ENCODE assay signal across 10 cellular contexts in the genomic region with DNA sequence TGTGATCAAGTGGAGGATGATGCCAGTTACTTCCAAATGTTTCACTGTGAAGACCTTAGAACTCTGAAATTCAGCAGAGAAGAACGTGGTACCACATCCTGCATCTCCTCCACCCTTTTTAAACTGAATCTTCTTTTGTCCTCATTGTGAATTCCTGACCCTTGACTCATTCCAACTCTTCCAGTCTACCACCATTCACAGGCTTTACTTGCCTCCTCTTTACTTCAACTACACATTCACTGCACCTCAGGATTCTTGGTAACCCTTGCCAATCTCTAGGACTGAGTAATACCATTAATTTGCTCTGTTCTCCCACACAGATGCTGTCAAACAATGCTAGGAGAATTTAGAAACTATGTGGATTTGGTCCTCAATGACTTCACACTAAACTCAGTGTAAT. TPM values are rescaled to one million over a fixed set of nuclear protein-coding genes. Genes with fewer than 3 reads are reported as not detected.
DNase-seq lines count a peak whose midpoint lies in the region; ATAC-seq, FAIRE-seq and TF ChIP-seq lines count a peak whose summit lies in the region.
"Had no signal": no experiment of that assay in that cellular context is flagged by ENCODE, and none has a peak within 500 bp of the region (broad histone marks: within the 10 kb centered on the region; RNA-seq: fewer than 3 reads in every experiment).

No MANE protein-coding gene starts in this region.

- peak; percentile 99 for FAIRE-seq in astrocyte (lab: Jason Lieb, UNC)
- FAIRE-seq: K562 had no signal

- TF ChIP-seq CTCF in AG09319 (IDR thresholded peaks at IDR 0.05; ENCODE audit: low read depth, low read length) (no peak), astrocyte (IDR thresholded peaks at IDR 0.05; ENCODE audit: insufficient read depth, low read depth, low read length) (no peak), vagina (IDR thresholded peaks at IDR 0.05) (no peak)

- no peak overlapping the region for H3K4me3 ChIP-seq in astrocyte (ENCODE audit: insufficient read depth, low read depth, low read length)
- H3K4me3 ChIP-seq in vagina, result no peak overlapping the region
- H3K4me3 ChIP-seq: K562 had no signal

- no peak for ATAC-seq in activated CD4-positive, CD25-positive, alpha-beta regulatory T cell treated with anti-CD3 and anti-CD28 coated beads, Interleukin-2, amount 50 U/mL, for 24 hours
- ATAC-seq: K562 had no signal

- H3K9me3 Mint-ChIP-seq in astrocyte (ENCODE audit: unreplicated experiment), result no peaks in the 10 kb centered on the region
- H3K9me3 Mint-ChIP-seq: activated CD4-positive, alpha-beta T cell treated with anti-CD3 and anti-CD28 coated beads, Interleukin-2, amount 10 ng/mL, durations not matched to agents 7 days and 5 days had no signal

- H3K9ac ChIP-seq in astrocyte (ENCODE audit: low read length), result no peak overlapping the region

- peak overlapping the region; percentile 5 for H3K4me3 Mint-ChIP-seq in astrocyte (ENCODE audit: unreplicated experiment)
- H3K4me3 Mint-ChIP-seq: activated CD4-positive, alpha-beta T cell treated with anti-CD3 and anti-CD28 coated beads, Interleukin-2, amount 10 ng/mL, durations not matched to agents 7 days and 5 days had no signal

- H3K27me3 Mint-ChIP-seq in astrocyte (ENCODE audit: low read depth, unreplicated experiment), result no peaks in the 10 kb centered on the region
- H3K27me3 Mint-ChIP-seq: activated CD4-positive, alpha-beta T cell treated with anti-CD3 and anti-CD28 coated beads, Interleukin-2, amount 10 ng/mL, durations not matched to agents 7 days and 5 days had no signal

- no peak overlapping the region for H2AFZ ChIP-seq in astrocyte (ENCODE audit: low read depth, low read length)

- DNase-seq in AG09319 (ENCODE audit: extremely low read depth, low read depth) (peak; percentile 54), HS-27A (ENCODE audit: low read depth) (peak; percentile 97), astrocyte (ENCODE audit: low read depth) (peak; percentile 100), iris pigment epithelial cell (ENCODE audit: low read depth) (peak; percentile 89), NOMO-1 treated with DMSO at 0.1 percent for 48 hours (lab: John Stamatoyannopoulos, UW; ENCODE audit: unreplicated experiment) (no peak), vagina (ENCODE audit: extremely low spot score in 2 of 2) (no peak), cerebellar cortex (ENCODE audit: low spot score) (no peak)
- DNase-seq: activated CD4-positive, alpha-beta T cell treated with anti-CD3 and anti-CD28 coated beads, Interleukin-2, amount 10 ng/mL, durations not matched to agents 7 days and 5 days had no signal

- peaks cover 92% of the 10 kb centered on the region for H3K79me2 ChIP-seq in astrocyte (ENCODE audit: insufficient read depth, low read length)

- H3K36me3 ChIP-seq in astrocyte (ENCODE audit: insufficient read depth, low read length), result no peaks in the 10 kb centered on the region
- no peaks in the 10 kb centered on the region for H3K36me3 ChIP-seq in vagina

- H4K20me1 ChIP-seq in astrocyte (ENCODE audit: insufficient read depth, low read length), result peaks cover 76% of the 10 kb centered on the region

- H3K27me3 ChIP-seq in astrocyte (ENCODE audit: insufficient read depth, low read length), result no peaks in the 10 kb centered on the region
- no peaks in the 10 kb centered on the region for H3K27me3 ChIP-seq in vagina

- H3K9me3 ChIP-seq in astrocyte (ENCODE audit: insufficient read depth, low read depth, low read length), result no peaks in the 10 kb centered on the region
- H3K9me3 ChIP-seq in vagina, result no peaks in the 10 kb centered on the region

- peak overlapping the region; percentile 35 for H3K27ac Mint-ChIP-seq in astrocyte (ENCODE audit: unreplicated experiment)
- H3K27ac Mint-ChIP-seq: activated CD4-positive, alpha-beta T cell treated with anti-CD3 and anti-CD28 coated beads, Interleukin-2, amount 10 ng/mL, durations not matched to agents 7 days and 5 days had no signal

- peaks cover 48% of the 10 kb centered on the region for H3K4me1 Mint-ChIP-seq in astrocyte (ENCODE audit: low read depth, unreplicated experiment)

- TF ChIP-seq POLR2A in vagina (IDR thresholded peaks at IDR 0.05), result no peak

- intact Hi-C loops in vagina (cut with DNase I), result no loop called here

- peak overlapping the region; percentile 44 for H3K27ac ChIP-seq in astrocyte (ENCODE audit: low read depth, low read length)
- no peak overlapping the region for H3K27ac ChIP-seq in vagina

- peak overlapping the region; percentile 34 for H3K4me2 ChIP-seq in astrocyte (ENCODE audit: low read length)

- H3K4me1 ChIP-seq in astrocyte (ENCODE audit: insufficient read depth, low read length) (peaks cover 12% of the 10 kb centered on the region), vagina (peaks cover 44% of the 10 kb centered on the region)

- H3K36me3 Mint-ChIP-seq in astrocyte (ENCODE audit: low read depth, unreplicated experiment), result no peaks in the 10 kb centered on the region

RNA-seq across cellular contexts. Expression of a gene that starts 37.3 kb away (rescaled TPM):
- 113 and 115 TPM in 2 replicates for total RNA-seq in astrocyte
- 95.8 TPM for total RNA-seq in vagina

Comparison
In these comparisons a context has a peak if more than half of its experiments do, and no peak if none do; other contexts are left out.
1. DNase-seq: peak in AG09319 (single experiment), HS-27A (single experiment), astrocyte (single experiment) and iris pigment epithelial cell (single experiment); none in NOMO-1 treated with DMSO at 0.1 percent for 48 hours (single experiment), vagina (0 of 2) and cerebellar cortex (single experiment).